Comparison of ENCODE assay signal across 7 cellular contexts in the genomic region with DNA sequence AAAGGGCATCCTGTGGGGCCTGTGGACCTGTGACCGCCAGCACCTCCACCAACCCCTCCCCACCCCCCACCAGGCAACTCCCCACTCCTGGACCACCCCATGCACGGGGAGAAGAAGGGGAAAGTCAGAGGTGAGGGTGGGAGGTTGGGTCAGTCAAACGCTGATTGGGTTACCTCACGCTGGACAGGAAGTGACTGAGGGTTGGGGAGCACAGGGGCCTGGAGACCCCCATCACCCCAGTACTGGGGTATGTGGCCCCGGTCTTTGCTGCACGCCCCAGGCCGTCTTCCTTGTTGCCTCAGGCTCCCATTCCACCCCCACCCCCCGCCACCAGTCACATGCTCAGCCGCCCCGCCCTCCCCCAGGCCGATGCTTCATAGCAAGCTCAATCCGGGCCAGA.
"Had no signal": no experiment of that assay in that cellular context is flagged by ENCODE, and none has a peak within 500 bp of the region (broad histone marks: within the 10 kb centered on the region; RNA-seq: fewer than 3 reads in every experiment).

No MANE protein-coding gene starts in this region.

- H2AFZ ChIP-seq: GM23338 had no signal

- H3K27ac Mint-ChIP-seq: GM23338, H9, IgD-negative memory B cell had no signal

- ATAC-seq: GM23338, HepG2 had no signal

- H3K4me2 ChIP-seq: GM23338 had no signal

- H3K9me3 Mint-ChIP-seq: GM23338, H9 had no signal

- DNase-seq: H9, HCEC 1CT, KG1 had no signal

- H3K4me3 Mint-ChIP-seq: GM23338, H9 had no signal

- H3K4me3 ChIP-seq: GM23338 had no signal

- H3K27ac ChIP-seq: HL-60 had no signal
